In genomic region chr2:208072250-208072892, GRCh38 we compare ENCODE assay signal across 8 cellular contexts. TPM values are rescaled to one million over a fixed set of nuclear protein-coding genes. Genes with fewer than 3 reads are reported as not detected.
DNase-seq lines count a peak whose midpoint lies in the region; ATAC-seq and TF ChIP-seq lines count a peak whose summit lies in the region.

No MANE protein-coding gene starts in this region.

- no peaks in the 10 kb centered on the region for H3K9me2 ChIP-seq in PC-3 (replicated peaks; ENCODE audit: low read length)

- H3K36me3 ChIP-seq in PC-3 (ENCODE audit: low read depth, low read length) (no peaks in the 10 kb centered on the region), tibial nerve (no peaks in the 10 kb centered on the region)

- H3K4me2 ChIP-seq in PC-3 (ENCODE audit: low read length), result no peak overlapping the region

- H4K20me1 ChIP-seq in PC-3 (ENCODE audit: low read length), result no peaks in the 10 kb centered on the region

- CTCF ChIA-PET in PC-3 (lab: Charles Lee), result interaction anchor here (0.5 to 1.0 kb wide), 4 partner anchors 8 to 143 kb away, joined by 3 to 10 read pairs (median 4); no protein-coding TSS in a partner anchor

- H3K27ac ChIP-seq in PC-3 (ENCODE audit: low read length), result no peak overlapping the region
- H3K27ac ChIP-seq in tibial nerve, result no peak overlapping the region

- 26 to 27% methylated on average over 9 of the region's 9 CpGs for WGBS in tibial nerve, 2 donors

- H3K9ac ChIP-seq in PC-3 (ENCODE audit: low read length), result no peak overlapping the region

- no peaks in the 10 kb centered on the region for H3K79me2 ChIP-seq in PC-3 (ENCODE audit: low read length)

- H3K4me1 ChIP-seq in PC-3 (ENCODE audit: insufficient read depth, low read length) (no peaks in the 10 kb centered on the region), tibial nerve (no peaks in the 10 kb centered on the region)

- TF ChIP-seq POLR2A in tibial nerve (IDR thresholded peaks at IDR 0.05), result no peak

- H2AFZ ChIP-seq in PC-3 (ENCODE audit: low read length), result no peak overlapping the region

- DNase-seq in DMS 273 (lab: John Stamatoyannopoulos, UW; ENCODE audit: unreplicated experiment) (peak; percentile 76), GM20000 (ENCODE audit: low spot score) (peak; percentile 53), HT1080 (ENCODE audit: low read depth) (peak; percentile 74), PC-3 (peak; percentile 77), fibroblast of pulmonary artery (ENCODE audit: low read depth) (peak; percentile 80), nucleus accumbens (lab: John Stamatoyannopoulos, UW) (peak in 46 of 56 donors; percentile 2 to 85 (median 26)), tibial nerve (ENCODE audit: low spot score in 2 of 2) (peak; percentile 36 to 81)
- DNase-seq in activated T-cell treated with anti-CD3 and anti-CD28 coated beads, Interleukin-2, amount 50 U/mL, for 48 hours, result peak; percentile 66 to 69

- peaks cover 16% of the 10 kb centered on the region; the same call in 1 of the 2 replicates for H3K27me3 ChIP-seq in PC-3 (ENCODE audit: low read length)
- H3K27me3 ChIP-seq in tibial nerve, result no peaks in the 10 kb centered on the region

- POLR2A ChIA-PET in PC-3 (lab: Charles Lee; ENCODE audit: unreplicated experiment), result no interaction called here

- intact Hi-C loops in PC-3 (cut with micrococcal nuclease), result loop anchor here (1.0 to 2.0 kb wide), 3 partner anchors 32 to 326 kb away; no protein-coding TSS in a partner anchor

- BruUV-seq in PC-3 (replicated peaks; lab: Mats Ljungman, UMichigan), result no TSS peak

- H3K9me3 ChIP-seq in PC-3 (ENCODE audit: low read length) (no peaks in the 10 kb centered on the region), tibial nerve (no peaks in the 10 kb centered on the region)

- no peak for TF ChIP-seq EP300 in tibial nerve (IDR thresholded peaks at IDR 0.05)

- peak; percentile 85 for ATAC-seq in PC-3

- H3F3A ChIP-seq in PC-3 (ENCODE audit: low read length, unreplicated experiment), result no peaks in the 10 kb centered on the region

- TF ChIP-seq CTCF in GM20000 (IDR thresholded peaks at IDR 0.05; ENCODE audit: extremely low read depth, missing control alignments) (peak; percentile 78), PC-3 (conservative IDR thresholded peaks at IDR 0.05; ENCODE audit: low read depth, low read length) (peak; percentile 88), fibroblast of pulmonary artery (IDR thresholded peaks at IDR 0.05; ENCODE audit: low read length, missing control alignments) (peak; percentile 85), tibial nerve (IDR thresholded peaks at IDR 0.05) (peak; percentile 65 to 77 (median 71))

- H3K4me3 ChIP-seq in PC-3 (ENCODE audit: low read length) (no peak overlapping the region), fibroblast of pulmonary artery (replicated peaks; ENCODE audit: low read depth, low read length) (no peak overlapping the region), tibial nerve (no peak overlapping the region)

RNA-seq across cellular contexts. Expression of gene PLEKHM3, which starts 47.0 kb away (rescaled TPM):
- 5.5 and 7.8 TPM in 2 replicates for total RNA-seq in HT1080 (2014; rRNA removed; shearing (Covaris generic))
- 4.8 and 6.1 TPM in 2 replicates for polyA plus RNA-seq in HT1080 (2015; cell fraction: cytosol; rRNA removed)
- polyA plus RNA-seq in HT1080 (2015; cell fraction: nucleus; rRNA removed), result 3.6 and 6.5 TPM in 2 replicates
- total RNA-seq in PC-3 (2014; rRNA removed) (5.9 and 7.9 TPM in 2 replicates), tibial nerve (10 to 100 TPM; 22.0 to 29.1 (median 25.0) TPM)

RNA-seq across cellular contexts. Expression of gene CRYGD, which starts 52.0 kb away (rescaled TPM):
- not detected in 2 replicates for total RNA-seq in HT1080 (2014; rRNA removed; shearing (Covaris generic))
- polyA plus RNA-seq in HT1080 (2015; cell fraction: cytosol; rRNA removed), result not detected in 2 replicates
- polyA plus RNA-seq in HT1080 (2015; cell fraction: nucleus; rRNA removed), result not detected in 2 replicates
- total RNA-seq in PC-3 (2014; rRNA removed) (not detected in 2 replicates), tibial nerve (not detected)

RNA-seq across cellular contexts. Expression of gene CRYGC, which starts 57.3 kb away (rescaled TPM):
- 0.17 TPM in 1 of 2 replicates, not detected in the other for total RNA-seq in HT1080 (2014; rRNA removed; shearing (Covaris generic))
- polyA plus RNA-seq in HT1080 (2015; cell fraction: cytosol; rRNA removed), result not detected in 2 replicates
- polyA plus RNA-seq in HT1080 (2015; cell fraction: nucleus; rRNA removed), result not detected in 2 replicates
- total RNA-seq in PC-3 (2014; rRNA removed) (not detected in 2 replicates), tibial nerve (not detected)

Comparison
In these comparisons a context has a peak if more than half of its experiments do, and no peak if none do; other contexts are left out.
1. DNase-seq: peak in every context shown above with its lines; median percentile 80 in fibroblast of pulmonary artery; 77 in PC-3; 76 in DMS 273; 74 in HT1080; 68 in activated T-cell treated with anti-CD3 and anti-CD28 coated beads, Interleukin-2, amount 50 U/mL, for 48 hours; 58 in tibial nerve; 53 in GM20000; 26 in nucleus accumbens.